8 cellular contexts compared by ENCODE assay signal in the genomic region with DNA sequence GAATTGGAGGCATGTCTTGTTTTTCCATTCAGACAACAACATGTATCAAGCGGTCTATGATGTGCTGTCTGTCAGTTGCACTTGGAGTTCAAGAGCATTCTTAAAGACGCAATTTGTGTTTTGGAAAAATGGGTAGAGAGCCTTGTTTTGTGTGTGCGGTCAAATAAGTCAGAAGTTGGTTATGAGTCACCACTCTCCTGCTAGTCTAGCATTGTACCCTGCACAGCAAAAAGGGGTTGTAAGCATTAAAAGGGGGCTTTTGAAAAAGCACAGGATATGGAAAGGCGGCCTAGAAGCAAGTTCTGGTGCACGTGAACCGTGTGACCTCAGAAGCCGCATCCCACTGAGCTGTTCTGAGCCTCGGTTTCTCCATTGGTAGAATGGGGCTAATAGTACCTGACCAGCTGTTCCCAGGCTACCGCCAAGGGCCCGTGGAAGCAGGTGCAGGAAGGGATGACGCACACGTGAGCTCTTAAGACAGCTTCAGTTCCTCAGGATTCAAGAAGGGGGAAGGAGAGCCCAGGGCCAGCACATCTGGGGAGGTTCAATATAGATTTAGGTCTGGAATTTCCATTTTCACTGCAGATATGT.
DNase-seq lines count a peak whose midpoint lies in the region; ATAC-seq and TF ChIP-seq lines count a peak whose summit lies in the region.

No MANE protein-coding gene starts in this region.

- TF ChIP-seq CTCF in AG10803 (conservative IDR thresholded peaks at IDR 0.05; ENCODE audit: low read length) = no peak

- peaks cover 5% of the 10 kb centered on the region for H3K27me3 Mint-ChIP-seq in activated T-cell treated with anti-CD3 and anti-CD28 coated beads, Interleukin-2, amount 50 U/mL, for 4 hours (ENCODE audit: low read depth)

- ATAC-seq in GM19328 (IDR thresholded peaks at IDR 0.05; ENCODE audit: unreplicated experiment) (peak; percentile 38), HG03354 (IDR thresholded peaks at IDR 0.05; ENCODE audit: poor library complexity, severe bottlenecking, unreplicated experiment) (peak; percentile 61)
- ATAC-seq in activated T-cell treated with anti-CD3 and anti-CD28 coated beads, Interleukin-2, amount 50 U/mL, for 4 hours = peak; percentile 61 to 62

- H3K4me1 Mint-ChIP-seq in activated T-cell treated with anti-CD3 and anti-CD28 coated beads, Interleukin-2, amount 50 U/mL, for 4 hours (ENCODE audit: low read depth) = peaks cover 88% of the 10 kb centered on the region

- H3K4me3 ChIP-seq in AG10803 (ENCODE audit: low read length) = no peak overlapping the region

- peaks cover 3% of the 10 kb centered on the region for H3K36me3 Mint-ChIP-seq in activated T-cell treated with anti-CD3 and anti-CD28 coated beads, Interleukin-2, amount 50 U/mL, for 4 hours (ENCODE audit: insufficient read depth)

- peak overlapping the region; percentile 63 for H3K4me3 Mint-ChIP-seq in activated T-cell treated with anti-CD3 and anti-CD28 coated beads, Interleukin-2, amount 50 U/mL, for 4 hours

- no peaks in the 10 kb centered on the region for H3K9me3 Mint-ChIP-seq in activated T-cell treated with anti-CD3 and anti-CD28 coated beads, Interleukin-2, amount 50 U/mL, for 4 hours

- peak; percentile 74 for DNase-seq in AG10803 (ENCODE audit: low read depth)
- peak; percentile 38 for DNase-seq in activated T-cell treated with anti-CD3 and anti-CD28 coated beads, Interleukin-2, amount 50 U/mL, for 4 hours
- peak; percentile 92 for DNase-seq in iris pigment epithelial cell (ENCODE audit: low read depth)
- no peak for DNase-seq in middle frontal gyrus (ENCODE audit: extremely low spot score, low spot score)
- no peak for DNase-seq in cortex of kidney (lab: John Stamatoyannopoulos, UW)
- DNase-seq in dedifferentiated amniotic fluid mesenchymal stem cell (ENCODE audit: extremely low spot score) = no peak

Comparison
In these comparisons a context has a peak if more than half of its experiments do, and no peak if none do; other contexts are left out.
1. DNase-seq: peak in AG10803 (single experiment), activated T-cell treated with anti-CD3 and anti-CD28 coated beads, Interleukin-2, amount 50 U/mL, for 4 hours (single experiment) and iris pigment epithelial cell (single experiment); none in middle frontal gyrus (single experiment), cortex of kidney (single experiment) and dedifferentiated amniotic fluid mesenchymal stem cell (single experiment).
2. Peak in every context shown above with its lines, with median percentiles within 50 percentile points of each other: ATAC-seq.